10 cellular contexts compared by ENCODE assay signal in genomic region chr22:36301851-36302250, GRCh38. TPM values are rescaled to one million over a fixed set of nuclear protein-coding genes. Genes with fewer than 3 reads are reported as not detected.
A peak's percentile ranks its signal among the peaks of the same experiment; 100 is the strongest.
DNase-seq lines count a peak whose midpoint lies in the region; ATAC-seq and TF ChIP-seq lines count a peak whose summit lies in the region.
"Had no signal": no experiment of that assay in that cellular context is flagged by ENCODE, and none has a peak within 500 bp of the region (broad histone marks: within the 10 kb centered on the region; RNA-seq: fewer than 3 reads in every experiment).

No MANE protein-coding gene starts in this region.

- H3K27ac ChIP-seq in right atrium auricular region, result peak overlapping the region; percentile 8 to 29
- H3K27ac ChIP-seq in gastroesophageal sphincter, result peak overlapping the region; percentile 64 to 89 (median 86)
- H3K27ac ChIP-seq: C4-2B had no signal

- no peaks in the 10 kb centered on the region for H3K27me3 ChIP-seq in right atrium auricular region
- H3K27me3 ChIP-seq in gastroesophageal sphincter, result no peaks in the 10 kb centered on the region

- TF ChIP-seq EP300 in gastroesophageal sphincter (IDR thresholded peaks at IDR 0.05), result no peak

- peak overlapping the region; percentile 54 for H3K27ac Mint-ChIP-seq in activated CD8-positive, alpha-beta T cell treated with anti-CD3 and anti-CD28 coated beads for 36 hours
- peak overlapping the region; percentile 56 for H3K27ac Mint-ChIP-seq in type B pancreatic cell

- H3K36me3 ChIP-seq in right atrium auricular region (peaks cover 100% of the 10 kb centered on the region), gastroesophageal sphincter (peaks cover 0 to 100% of the 10 kb centered on the region in 2 donors)

- peaks cover 79% of the 10 kb centered on the region for H3K36me3 Mint-ChIP-seq in activated CD8-positive, alpha-beta T cell treated with anti-CD3 and anti-CD28 coated beads for 36 hours (ENCODE audit: low read depth)
- peaks cover 11% of the 10 kb centered on the region for H3K36me3 Mint-ChIP-seq in type B pancreatic cell

- H3K4me3 ChIP-seq in right atrium auricular region (no peak overlapping the region), gastroesophageal sphincter (no peak overlapping the region)

- no peaks in the 10 kb centered on the region for H3K27me3 Mint-ChIP-seq in activated CD8-positive, alpha-beta T cell treated with anti-CD3 and anti-CD28 coated beads for 36 hours
- no peaks in the 10 kb centered on the region for H3K27me3 Mint-ChIP-seq in type B pancreatic cell

- H3K4me1 ChIP-seq in right atrium auricular region, result no peaks in the 10 kb centered on the region
- peaks cover 0 to 43% (median 12%) of the 10 kb centered on the region in 3 donors for H3K4me1 ChIP-seq in gastroesophageal sphincter

- H3K9me3 ChIP-seq in right atrium auricular region (no peaks in the 10 kb centered on the region), gastroesophageal sphincter (no peaks in the 10 kb centered on the region)

- DNase-seq in right atrium auricular region (ENCODE audit: low spot score), result no peak
- DNase-seq in Right ventricle myocardium inferior (ENCODE audit: missing footprints), result no peak
- no peak for DNase-seq in activated CD8-positive, alpha-beta T cell treated with anti-CD3 and anti-CD28 coated beads for 36 hours
- no peak for DNase-seq in type B pancreatic cell (ENCODE audit: extremely low spot score, unreplicated experiment)
- no peak for DNase-seq in NCI-H128 (lab: John Stamatoyannopoulos, UW; ENCODE audit: unreplicated experiment)
- no peak for DNase-seq in GM20000 (ENCODE audit: low spot score)
- DNase-seq in cortex of kidney (lab: John Stamatoyannopoulos, UW), result no peak
- DNase-seq: foreskin melanocyte had no signal

- H3K4me3 Mint-ChIP-seq in activated CD8-positive, alpha-beta T cell treated with anti-CD3 and anti-CD28 coated beads for 36 hours, result no peak overlapping the region
- no peak overlapping the region for H3K4me3 Mint-ChIP-seq in type B pancreatic cell

- no peaks in the 10 kb centered on the region for H3K9me3 Mint-ChIP-seq in activated CD8-positive, alpha-beta T cell treated with anti-CD3 and anti-CD28 coated beads for 36 hours
- no peaks in the 10 kb centered on the region for H3K9me3 Mint-ChIP-seq in type B pancreatic cell

- CTCF ChIA-PET in activated CD8-positive, alpha-beta T cell treated with anti-CD3 and anti-CD28 coated beads for 36 hours (lab: Charles Lee), result interaction anchor here (0.6 to 10.8 kb wide), 38 partner anchors 9 to 221 kb away, joined by 3 to 152 read pairs (median 6); partner anchors contain the start of gene APOL2

- POLR2A ChIA-PET in activated CD8-positive, alpha-beta T cell treated with anti-CD3 and anti-CD28 coated beads for 36 hours (lab: Charles Lee), result interaction anchor here (0.6 to 2.8 kb wide), 8 partner anchors 10 to 1814 kb away, joined by 3 to 12 read pairs (median 4); partner anchors contain the start of gene TXN2

- TF ChIP-seq CTCF in right atrium auricular region (IDR thresholded peaks at IDR 0.05), result no peak
- TF ChIP-seq CTCF in activated CD8-positive, alpha-beta T cell treated with anti-CD3 and anti-CD28 coated beads for 36 hours (IDR thresholded peaks at IDR 0.05), result no peak
- no peak for TF ChIP-seq CTCF in gastroesophageal sphincter (IDR thresholded peaks at IDR 0.05)
- TF ChIP-seq CTCF in type B pancreatic cell (conservative IDR thresholded peaks at IDR 0.05), result no peak
- no peak for TF ChIP-seq CTCF in GM20000 (IDR thresholded peaks at IDR 0.05; ENCODE audit: extremely low read depth, missing control alignments)

- intact Hi-C loops in Right ventricle myocardium inferior (cut with DNase I), result loop anchor here (1.0 kb wide), 1 partner anchor 168 kb away; no protein-coding TSS in a partner anchor
- intact Hi-C loops in activated CD8-positive, alpha-beta T cell treated with anti-CD3 and anti-CD28 coated beads for 36 hours (cut with micrococcal nuclease), result loop anchor here (1.0 kb wide), 1 partner anchor 168 kb away; no protein-coding TSS in a partner anchor

- ATAC-seq in Right ventricle myocardium inferior (no peak), gastroesophageal sphincter (peak; percentile 67)
- ATAC-seq in activated CD8-positive, alpha-beta T cell treated with anti-CD3 and anti-CD28 coated beads for 36 hours, result no peak

- no peak for TF ChIP-seq POLR2A in gastroesophageal sphincter (IDR thresholded peaks at IDR 0.05)

- 22 to 53% methylated on average over 7 to 8 of the region's 8 CpGs for WGBS in gastroesophageal sphincter (ENCODE audit: low coverage in 1 of 2), 2 donors

- H3K4me1 Mint-ChIP-seq in activated CD8-positive, alpha-beta T cell treated with anti-CD3 and anti-CD28 coated beads for 36 hours (ENCODE audit: low read depth), result peaks cover 6% of the 10 kb centered on the region
- no peaks in the 10 kb centered on the region for H3K4me1 Mint-ChIP-seq in type B pancreatic cell (ENCODE audit: unreplicated experiment)

RNA-seq across cellular contexts. Expression of gene APOL1, which starts 48.9 kb away (rescaled TPM):
- total RNA-seq in right atrium auricular region (10 to 100 TPM; 10.7 to 18.1 TPM), Right ventricle myocardium inferior (22.1 TPM), gastroesophageal sphincter (10 to 100 TPM in 3 of 4 donors, 1 to 10 TPM in 1; 10.0 to 53.7 (median 26.0) TPM), type B pancreatic cell (ENCODE audit: low replicate concordance) (5.4 and 6.8 TPM in 2 replicates)
- 10 to 100 TPM; 13.8 to 17.1 TPM for total RNA-seq in activated CD8-positive, alpha-beta T cell treated with anti-CD3 and anti-CD28 coated beads for 36 hours
